11 cellular contexts compared by ENCODE assay signal in the genomic region with DNA sequence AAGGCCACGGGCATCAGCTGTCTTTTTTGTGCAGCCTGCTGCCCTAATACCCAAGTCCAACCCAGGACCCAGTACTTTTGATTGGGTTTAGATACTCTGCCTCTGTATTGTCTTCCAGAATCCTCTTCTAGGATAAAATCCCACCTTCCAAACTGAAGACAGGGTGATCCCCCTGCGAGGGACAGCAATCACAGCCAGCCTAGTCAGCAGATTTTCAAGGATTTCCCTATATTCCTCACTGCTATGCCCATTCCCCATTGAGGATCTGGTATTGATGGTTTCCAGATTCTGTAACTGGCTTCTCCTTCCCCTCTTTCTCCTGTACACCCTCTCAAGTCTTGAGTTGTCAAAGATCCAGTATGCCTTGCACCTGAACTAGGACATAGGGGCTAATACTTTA.
"Had no signal": no experiment of that assay in that cellular context is flagged by ENCODE, and none has a peak within 500 bp of the region (broad histone marks: within the 10 kb centered on the region; RNA-seq: fewer than 3 reads in every experiment).

No MANE protein-coding gene starts in this region.

- H3K36me3 ChIP-seq: HAP-1 had no signal

- FAIRE-seq: H1, H54 had no signal

- ATAC-seq: GM23338, HCT116 had no signal

- H2AFZ ChIP-seq: GM23248 had no signal

- H3K9ac ChIP-seq: GM23248 had no signal

- H3K9me3 ChIP-seq: HAP-1 had no signal

- H3K27ac ChIP-seq: GM23248 had no signal

- H3K4me2 ChIP-seq: GM23338 had no signal

- H3K4me3 ChIP-seq: GM23248, GM23338, HAP-1 had no signal

- DNase-seq: GM23248, GOT3, H7, H9, HCEC 1CT, HFFc6 had no signal

- H3K4me1 ChIP-seq: HAP-1 had no signal
